ENCODE assay signal across 9 cellular contexts in genomic region chr18:26470011-26470637, GRCh38.
DNase-seq lines count a peak whose midpoint lies in the region; ATAC-seq lines count a peak whose summit lies in the region.
"Had no signal": no experiment of that assay in that cellular context is flagged by ENCODE, and none has a peak within 500 bp of the region (broad histone marks: within the 10 kb centered on the region; RNA-seq: fewer than 3 reads in every experiment).

No MANE protein-coding gene starts in this region.

- H3K27me3 Mint-ChIP-seq in activated naive CD8-positive, alpha-beta T cell treated with anti-CD3 and anti-CD28 coated beads, Interleukin-2, amount 50 U/mL, for 24 hours = no peaks in the 10 kb centered on the region
- H3K27me3 Mint-ChIP-seq: activated naive CD8-positive, alpha-beta T cell had no signal

- H3K9me3 Mint-ChIP-seq in activated naive CD8-positive, alpha-beta T cell treated with anti-CD3 and anti-CD28 coated beads, Interleukin-2, amount 50 U/mL, for 24 hours = no peaks in the 10 kb centered on the region

- H3K4me3 Mint-ChIP-seq in activated naive CD8-positive, alpha-beta T cell treated with anti-CD3 and anti-CD28 coated beads, Interleukin-2, amount 50 U/mL, for 24 hours = no peak overlapping the region
- H3K4me3 Mint-ChIP-seq: activated naive CD8-positive, alpha-beta T cell had no signal

- ATAC-seq in GM19035 (IDR thresholded peaks at IDR 0.05; ENCODE audit: unreplicated experiment) (peak; percentile 71), HG02970 (IDR thresholded peaks at IDR 0.05; ENCODE audit: low FRiP score, unreplicated experiment) (peak; percentile 44)
- no peak for ATAC-seq in activated naive CD8-positive, alpha-beta T cell treated with anti-CD3 and anti-CD28 coated beads, Interleukin-2, amount 50 U/mL, for 24 hours

- DNase-seq in NCI-H2196 treated with DMSO at 0.1 percent for 48 hours (lab: John Stamatoyannopoulos, UW; ENCODE audit: unreplicated experiment) (peak; percentile 45), renal cortical epithelial cell (ENCODE audit: low read depth) (peak; percentile 41), glomerular visceral epithelial cell (ENCODE audit: extremely low spot score) (no peak), cerebellum (ENCODE audit: low spot score) (no peak), mucosa of gallbladder (ENCODE audit: low spot score) (no peak)
- no peak for DNase-seq in activated naive CD8-positive, alpha-beta T cell treated with anti-CD3 and anti-CD28 coated beads, Interleukin-2, amount 50 U/mL, for 24 hours

- H3K4me1 Mint-ChIP-seq in activated naive CD8-positive, alpha-beta T cell treated with anti-CD3 and anti-CD28 coated beads, Interleukin-2, amount 50 U/mL, for 24 hours = no peaks in the 10 kb centered on the region

- H3K27ac Mint-ChIP-seq in activated naive CD8-positive, alpha-beta T cell treated with anti-CD3 and anti-CD28 coated beads, Interleukin-2, amount 50 U/mL, for 24 hours = no peak overlapping the region
- H3K27ac Mint-ChIP-seq: activated naive CD8-positive, alpha-beta T cell had no signal

- H3K36me3 Mint-ChIP-seq in activated naive CD8-positive, alpha-beta T cell treated with anti-CD3 and anti-CD28 coated beads, Interleukin-2, amount 50 U/mL, for 24 hours (ENCODE audit: low read depth) = no peaks in the 10 kb centered on the region
- H3K36me3 Mint-ChIP-seq: activated naive CD8-positive, alpha-beta T cell had no signal

Comparison
In these comparisons a context has a peak if more than half of its experiments do, and no peak if none do; other contexts are left out.
1. DNase-seq: peak in NCI-H2196 treated with DMSO at 0.1 percent for 48 hours (single experiment) and renal cortical epithelial cell (single experiment); none in activated naive CD8-positive, alpha-beta T cell treated with anti-CD3 and anti-CD28 coated beads, Interleukin-2, amount 50 U/mL, for 24 hours (single experiment), glomerular visceral epithelial cell (single experiment), cerebellum (single experiment) and mucosa of gallbladder (single experiment).